20 cellular contexts compared by ENCODE assay signal in the genomic region with DNA sequence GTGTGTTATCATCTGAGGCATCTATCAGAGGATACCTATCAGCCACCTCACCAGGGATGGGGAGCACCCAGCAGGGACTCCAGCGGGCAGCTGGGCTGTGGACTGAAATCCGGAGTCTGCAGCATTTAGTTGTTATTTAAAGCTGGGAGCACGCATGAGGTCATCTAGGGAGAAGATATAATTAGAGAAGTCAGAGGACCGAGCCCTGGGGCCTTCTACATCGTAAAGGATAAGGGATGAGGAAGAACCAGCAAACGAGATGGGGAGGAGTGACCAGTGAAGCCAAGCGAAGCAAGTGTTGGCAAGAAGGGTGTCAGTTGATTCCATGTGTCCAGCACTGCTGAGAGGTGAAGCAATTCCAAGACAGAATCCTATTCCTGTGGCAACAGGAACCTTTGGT.
"Had no signal": no experiment of that assay in that cellular context is flagged by ENCODE, and none has a peak within 500 bp of the region (broad histone marks: within the 10 kb centered on the region; RNA-seq: fewer than 3 reads in every experiment).

No MANE protein-coding gene starts in this region.

- ATAC-seq: activated T-cell treated with anti-CD3 and anti-CD28 coated beads, Interleukin-2, amount 50 U/mL, for 4 hours; gastroesophageal sphincter; stimulated activated naive CD8-positive, alpha-beta T cell treated with anti-CD3 and anti-CD28 coated beads, Interleukin-15, amount 100 ng/mL, for 72 hours had no signal

- H3K27ac Mint-ChIP-seq: nephron; stimulated activated naive CD8-positive, alpha-beta T cell treated with anti-CD3 and anti-CD28 coated beads, Interleukin-15, amount 100 ng/mL, for 72 hours; type B pancreatic cell had no signal

- H3K36me3 ChIP-seq: brain microvascular endothelial cell had no signal

- H3K9me3 ChIP-seq: gastroesophageal sphincter had no signal

- H3K27ac ChIP-seq: brain microvascular endothelial cell, gastroesophageal sphincter, VCaP had no signal

- H3K4me2 ChIP-seq: smooth muscle cell had no signal

- H3K9me3 Mint-ChIP-seq: activated T-cell treated with anti-CD3 and anti-CD28 coated beads, Interleukin-2, amount 50 U/mL, for 4 hours; central memory CD8-positive, alpha-beta T cell; nephron; stimulated activated naive CD8-positive, alpha-beta T cell treated with anti-CD3 and anti-CD28 coated beads, Interleukin-15, amount 100 ng/mL, for 72 hours; type B pancreatic cell had no signal

- H3K27me3 Mint-ChIP-seq: central memory CD8-positive, alpha-beta T cell; stimulated activated naive CD8-positive, alpha-beta T cell treated with anti-CD3 and anti-CD28 coated beads, Interleukin-15, amount 100 ng/mL, for 72 hours; type B pancreatic cell had no signal

- H3K4me3 ChIP-seq: gastroesophageal sphincter, smooth muscle cell had no signal

- H3K4me3 Mint-ChIP-seq: activated T-cell treated with anti-CD3 and anti-CD28 coated beads, Interleukin-2, amount 50 U/mL, for 4 hours; central memory CD8-positive, alpha-beta T cell; nephron; stimulated activated naive CD8-positive, alpha-beta T cell treated with anti-CD3 and anti-CD28 coated beads, Interleukin-15, amount 100 ng/mL, for 72 hours; type B pancreatic cell had no signal

- H3K27me3 ChIP-seq: brain microvascular endothelial cell, gastroesophageal sphincter had no signal

- H3K4me1 Mint-ChIP-seq: central memory CD8-positive, alpha-beta T cell; nephron; stimulated activated naive CD8-positive, alpha-beta T cell treated with anti-CD3 and anti-CD28 coated beads, Interleukin-15, amount 100 ng/mL, for 72 hours had no signal

- DNase-seq: activated CD4-positive, alpha-beta T cell treated with anti-CD3 and anti-CD28 coated beads, Interleukin-2, amount 50 U/mL, for 1 hour; activated CD4-positive, CD25-positive, alpha-beta regulatory T cell treated with anti-CD3 and anti-CD28 coated beads, Interleukin-2, amount 50 U/mL, for 72 hours; activated CD8-positive, alpha-beta memory T cell treated with anti-CD3 and anti-CD28 coated beads, Interleukin-2, amount 50 U/mL, for 4 hours; activated effector memory CD4-positive, alpha-beta T cell treated with Interleukin-2 at 50 U/mL for 16 hours; activated naive CD4-positive, alpha-beta T cell treated with anti-CD3 and anti-CD28 coated beads, Interleukin-2, amount 50 U/mL, for 16 hours; activated T-cell treated with anti-CD3 and anti-CD28 coated beads, Interleukin-2, amount 50 U/mL, for 4 hours; cortex of kidney; erythroblast; hippocampal formation; midbrain; stimulated activated CD4-positive, alpha-beta T cell treated with anti-CD3 and anti-CD28 coated beads, Interleukin-4, amount 100 ng/mL, for 1 hour; stimulated activated naive CD8-positive, alpha-beta T cell treated with anti-CD3 and anti-CD28 coated beads, Interleukin-15, amount 100 ng/mL, for 72 hours; T-helper 2 cell had no signal

- H3K36me3 Mint-ChIP-seq: type B pancreatic cell had no signal
